8 cellular contexts compared by ENCODE assay signal in the genomic region with DNA sequence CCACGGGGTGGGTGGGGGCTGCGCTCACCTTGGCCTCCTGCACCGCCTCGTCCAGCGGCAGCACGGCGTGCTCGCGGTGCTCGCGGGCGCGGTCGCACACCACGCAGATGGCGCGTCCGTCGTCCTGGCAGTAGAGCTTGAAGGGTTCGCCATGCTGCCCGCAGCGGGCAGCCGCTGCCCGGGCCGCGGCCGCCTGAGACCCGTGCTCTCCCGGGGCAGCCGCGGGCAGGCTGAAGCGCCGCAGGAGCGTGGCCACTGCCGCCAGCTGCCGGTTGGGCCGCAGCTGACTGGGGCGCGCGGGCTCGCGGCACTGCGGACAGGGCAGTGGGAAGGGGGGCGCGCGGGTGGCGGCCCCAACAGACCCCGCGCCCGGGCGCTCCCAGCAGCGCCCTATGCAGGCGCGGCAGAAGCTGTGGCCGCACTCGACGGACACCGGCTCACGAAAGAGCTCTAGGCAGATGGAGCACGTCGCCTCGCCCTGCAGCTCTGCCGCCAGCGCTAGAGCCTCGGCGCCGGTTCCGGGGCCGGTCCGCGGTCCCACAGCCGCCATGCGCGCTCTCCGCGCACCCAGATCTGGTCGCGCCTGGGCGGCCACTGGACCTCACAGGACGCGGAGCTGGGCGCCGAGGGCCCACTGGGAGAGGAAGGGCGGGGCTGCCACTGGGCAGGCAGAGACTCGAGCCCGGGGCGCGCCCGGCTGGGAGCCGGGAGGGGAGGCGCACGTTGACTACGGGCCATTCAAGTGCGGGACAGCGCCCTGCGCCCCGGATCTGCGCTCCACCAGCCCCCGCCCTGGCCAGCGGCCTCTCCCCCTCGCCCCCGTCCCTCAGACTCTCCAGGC. TPM values are rescaled to one million over a fixed set of nuclear protein-coding genes. Genes with fewer than 3 reads are reported as not detected.
DNase-seq lines count a peak whose midpoint lies in the region; ATAC-seq lines count a peak whose summit lies in the region.

TRIM7 (minus strand) TSS at position 636 of the 841 bp plus-strand sequence; CDS start at position 550, 86 bp downstream.

- H3K9me3 ChIP-seq in SK-N-MC (ENCODE audit: low read depth, low read length): no peaks in the 10 kb centered on the region

- peaks cover 0 to 10% (median 0%) of the 10 kb centered on the region in 9 donors for H3K9me3 Mint-ChIP-seq in naive thymus-derived CD8-positive, alpha-beta T cell

- H3K4me3 ChIP-seq in SK-N-MC: peak within 1 kb of the TSS; percentile 93

- H3K9ac ChIP-seq in SK-N-MC (ENCODE audit: insufficient read length): peak within 1 kb of the TSS; percentile 64

- peaks cover 0 to 7% (median 2%) of the 10 kb centered on the region in 3 donors for H3K36me3 Mint-ChIP-seq in naive thymus-derived CD8-positive, alpha-beta T cell

- H3K4me1 Mint-ChIP-seq in naive thymus-derived CD8-positive, alpha-beta T cell: peaks cover 22 to 45% (median 32%) of the 10 kb centered on the region in 4 donors

- DNase-seq in GM03348 (ENCODE audit: low spot score): peak; percentile 58
- no peak for DNase-seq in SK-N-MC (ENCODE audit: low read depth, low spot score)
- DNase-seq in epithelial cell of prostate (ENCODE audit: low read depth, low spot score): no peak
- peak in 1 of 10 donors; percentile 20 for DNase-seq in naive thymus-derived CD8-positive, alpha-beta T cell
- DNase-seq in NCI-H2029 treated with DMSO at 0.1 percent for 48 hours (lab: John Stamatoyannopoulos, UW): no peak

- ATAC-seq in naive thymus-derived CD8-positive, alpha-beta T cell: no peak
- ATAC-seq in GM21515 (IDR thresholded peaks at IDR 0.05; ENCODE audit: unreplicated experiment): no peak
- no peak for ATAC-seq in HG02840 (IDR thresholded peaks at IDR 0.05; ENCODE audit: low FRiP score, unreplicated experiment)
- no peak for ATAC-seq in HG03280 (IDR thresholded peaks at IDR 0.05; ENCODE audit: unreplicated experiment)

- peak within 1 kb of the TSS; percentile 87 to 98 (median 93) for H3K4me3 Mint-ChIP-seq in naive thymus-derived CD8-positive, alpha-beta T cell

- H3K36me3 ChIP-seq in SK-N-MC (ENCODE audit: insufficient read depth, low read length): no peaks in the 10 kb centered on the region

- H3K27ac ChIP-seq in SK-N-MC (no peak within 1 kb of the TSS), epithelial cell of prostate (peak within 1 kb of the TSS; percentile 83)

- H3K27ac Mint-ChIP-seq in naive thymus-derived CD8-positive, alpha-beta T cell: peak within 1 kb of the TSS in 9 of 10 donors; percentile 53 to 100 (median 92)

- H3K27me3 Mint-ChIP-seq in naive thymus-derived CD8-positive, alpha-beta T cell: peaks cover 4 to 20% (median 11%) of the 10 kb centered on the region in 5 donors

- POLR2A ChIA-PET in naive thymus-derived CD8-positive, alpha-beta T cell (lab: Charles Lee): interaction anchor here (0.5 to 7.8 kb wide), 7 partner anchors 12 to 67 kb away, joined by 3 to 281 read pairs (median 11); partner anchors contain the start of gene TRIM41

RNA-seq across cellular contexts. Expression of gene TRIM7, which starts in this region (rescaled TPM):
- 1 to 10 TPM; 3.7 to 4.2 TPM for total RNA-seq in naive thymus-derived CD8-positive, alpha-beta T cell
- under 1 TPM in 1 of 3 donors, not detected in 2; 0.40 TPM for polyA plus RNA-seq in naive thymus-derived CD8-positive, alpha-beta T cell
